23 cellular contexts compared by ENCODE assay signal in genomic region chr13:44765076-44765475, GRCh38.
DNase-seq lines count a peak whose midpoint lies in the region; ATAC-seq and TF ChIP-seq lines count a peak whose summit lies in the region.
"Had no signal": no experiment of that assay in that cellular context is flagged by ENCODE, and none has a peak within 500 bp of the region (broad histone marks: within the 10 kb centered on the region; RNA-seq: fewer than 3 reads in every experiment).

No MANE protein-coding gene starts in this region.

- no peak overlapping the region for H4K12ac ChIP-seq in trophoblast cell (ENCODE audit: low read depth, low read length)

- no peak overlapping the region for H2AK5ac ChIP-seq in trophoblast cell (ENCODE audit: low read length)

- CTCF ChIA-PET in Caco-2 (lab: Charles Lee), result interaction anchor here (1.1 kb wide), 1 partner anchor 50 kb away, joined by 3 read pairs; no protein-coding TSS in a partner anchor

- intact Hi-C loops in Caco-2 (cut with micrococcal nuclease; ENCODE audit: unreplicated experiment), result loop anchor here (1.0 to 5.0 kb wide), 3 partner anchors 9 to 87 kb away; no protein-coding TSS in a partner anchor
- intact Hi-C loops in left colon (cut with DNase I, micrococcal nuclease), result no loop called here

- H3K23ac ChIP-seq in trophoblast cell (ENCODE audit: low read length), result no peak overlapping the region

- TF ChIP-seq POLR2A in Peyer's patch (IDR thresholded peaks at IDR 0.05), result peak in 1 of 2 donors; percentile 8

- no peak overlapping the region for H3K4me2 ChIP-seq in trophoblast cell (ENCODE audit: low read length)

- H2BK12ac ChIP-seq in trophoblast cell (ENCODE audit: low read length), result no peak overlapping the region

- TF ChIP-seq CTCF in Caco-2 (IDR thresholded peaks at IDR 0.05; ENCODE audit: insufficient read depth in 1 of 2, low read depth in 1 of 2, low read length in 1 of 2, severe bottlenecking in 1 of 2, unreplicated experiment in 1 of 2) (no peak), Peyer's patch (IDR thresholded peaks at IDR 0.05) (peak in 1 of 6 experiments; percentile 22)

- H3K36me3 ChIP-seq in Caco-2 (ENCODE audit: control insufficient read depth, insufficient read depth, low read length) (no peaks in the 10 kb centered on the region), Peyer's patch (no peaks in the 10 kb centered on the region), trophoblast cell (ENCODE audit: control insufficient read depth in 1 of 2, insufficient read depth in 2 of 2, low read length in 2 of 2) (no peaks in the 10 kb centered on the region)
- H3K36me3 ChIP-seq: tibial artery had no signal

- H4K8ac ChIP-seq in trophoblast cell (ENCODE audit: low read depth, low read length), result no peak overlapping the region

- H3K27me3 Mint-ChIP-seq in Caco-2 (ENCODE audit: insufficient read depth, unreplicated experiment), result no peaks in the 10 kb centered on the region
- H3K27me3 Mint-ChIP-seq: activated CD4-positive, alpha-beta T cell treated with anti-CD3 and anti-CD28 coated beads for 36 hours had no signal

- H3K4ac ChIP-seq in trophoblast cell (ENCODE audit: low read depth, low read length), result no peak overlapping the region

- H4K91ac ChIP-seq in trophoblast cell (ENCODE audit: low read depth, low read length), result no peak overlapping the region

- H3K4me3 ChIP-seq in Caco-2 (ENCODE audit: low read depth, low read length) (no peak overlapping the region), Peyer's patch (no peak overlapping the region), trophoblast cell (ENCODE audit: low read depth, low read length) (no peak overlapping the region)
- H3K4me3 ChIP-seq: lung, tibial artery had no signal

- H2BK5ac ChIP-seq in trophoblast cell (ENCODE audit: low read depth, low read length, poor library complexity), result no peak overlapping the region

- H3K36me3 Mint-ChIP-seq in Caco-2 (ENCODE audit: insufficient read depth, unreplicated experiment), result no peaks in the 10 kb centered on the region
- H3K36me3 Mint-ChIP-seq: activated naive CD4-positive, alpha-beta T cell treated with anti-CD3 and anti-CD28 coated beads, Interleukin-2, amount 50 U/mL, for 72 hours; CD4-positive, alpha-beta memory T cell had no signal

- H3K9me3 ChIP-seq in Caco-2 (no peaks in the 10 kb centered on the region), Peyer's patch (no peaks in the 10 kb centered on the region), trophoblast cell (ENCODE audit: insufficient read depth, low read depth, low read length) (no peaks in the 10 kb centered on the region)
- H3K9me3 ChIP-seq: tibial artery had no signal

- ATAC-seq in left colon, result peak; percentile 69
- no peak for ATAC-seq in HG02798 (IDR thresholded peaks at IDR 0.05; ENCODE audit: poor library complexity, unreplicated experiment)
- ATAC-seq: activated CD4-positive, alpha-beta T cell treated with anti-CD3 and anti-CD28 coated beads for 36 hours; activated naive CD4-positive, alpha-beta T cell treated with anti-CD3 and anti-CD28 coated beads, Interleukin-2, amount 50 U/mL, for 72 hours had no signal

- H3K9me3 Mint-ChIP-seq in Caco-2 (ENCODE audit: unreplicated experiment), result no peaks in the 10 kb centered on the region
- H3K9me3 Mint-ChIP-seq: CD4-positive, alpha-beta memory T cell had no signal

- H3K79me1 ChIP-seq in trophoblast cell (ENCODE audit: low read length), result peaks cover 3% of the 10 kb centered on the region

- no peaks in the 10 kb centered on the region for H3K27me3 ChIP-seq in Caco-2 (replicated peaks; ENCODE audit: control insufficient read depth, insufficient read depth, low read length)
- H3K27me3 ChIP-seq in Peyer's patch, result no peaks in the 10 kb centered on the region
- no peaks in the 10 kb centered on the region for H3K27me3 ChIP-seq in trophoblast cell (ENCODE audit: insufficient read depth, low read length)
- H3K27me3 ChIP-seq: tibial artery had no signal

- POLR2A ChIA-PET in Caco-2 (lab: Charles Lee), result interaction anchor here (0.5 to 0.6 kb wide), 2 partner anchors 330 to 573 kb away, joined by 3 to 7 read pairs; no protein-coding TSS in a partner anchor

- DNase-seq in Caco-2 (peak; percentile 52 to 79), Peyer's patch (peak in 1 of 3 donors; percentile 62), left colon (no peak), trophoblast cell (peak; percentile 9 to 49), HK-2 (ENCODE audit: unreplicated experiment) (no peak), KG1 (lab: John Stamatoyannopoulos, UW) (no peak)
- no peak for DNase-seq in activated CD4-positive, CD25-positive, alpha-beta regulatory T cell (lab: John Stamatoyannopoulos, UW)
- DNase-seq: ACHN; activated CD4-positive, alpha-beta T cell treated with anti-CD3 and anti-CD28 coated beads for 36 hours; CD4-positive, alpha-beta memory T cell; islet precursor cell; Kasumi-1; NCI-H1436 treated with DMSO at 0.1 percent for 48 hours; NCI-H446 treated with DMSO at 0.1 percent for 48 hours; NCI-H774; SIG-M5; stimulated activated CD4-positive, alpha-beta T cell treated with anti-CD3 and anti-CD28 coated beads, Interleukin-4, amount 100 ng/mL, for 24 hours; T-helper 9 cell; tibial artery had no signal

- peaks cover 41% of the 10 kb centered on the region for H3K4me1 Mint-ChIP-seq in Caco-2 (ENCODE audit: low read depth, unreplicated experiment)

- H3K79me2 ChIP-seq in trophoblast cell (ENCODE audit: control insufficient read depth, insufficient read depth, low read length, poor library complexity), result no peaks in the 10 kb centered on the region

- H3K18ac ChIP-seq in trophoblast cell (ENCODE audit: low read length), result no peak overlapping the region

- H3K27ac ChIP-seq in Peyer's patch (peak overlapping the region in 3 of 4 donors; percentile 51 to 83 (median 81)), trophoblast cell (ENCODE audit: low read depth, low read length) (no peak overlapping the region)
- H3K27ac ChIP-seq: tibial artery had no signal

- no peak overlapping the region for H2BK120ac ChIP-seq in trophoblast cell (ENCODE audit: insufficient read depth, low read length, poor library complexity)

- peak overlapping the region; percentile 80 for H3K27ac Mint-ChIP-seq in Caco-2 (ENCODE audit: unreplicated experiment)
- H3K27ac Mint-ChIP-seq: activated CD4-positive, alpha-beta T cell treated with anti-CD3 and anti-CD28 coated beads for 36 hours; activated naive CD4-positive, alpha-beta T cell treated with anti-CD3 and anti-CD28 coated beads, Interleukin-2, amount 50 U/mL, for 72 hours; B cell; CD4-positive, alpha-beta memory T cell had no signal

- WGBS in trophoblast cell (ENCODE audit: extremely low coverage, insufficient coverage, insufficient read length), result no CpG with 5 or more reads among the region's 1 CpG

- no TSS peak for BruUV-seq in Caco-2 (replicated peaks; lab: Mats Ljungman, UMichigan)

- H3K14ac ChIP-seq in trophoblast cell (ENCODE audit: low read length), result no peak overlapping the region

- H3K4me1 ChIP-seq in Caco-2 (peaks cover 69% of the 10 kb centered on the region), Peyer's patch (peaks cover 0 to 21% (median 0%) of the 10 kb centered on the region in 4 donors), trophoblast cell (ENCODE audit: control insufficient read depth in 1 of 2, insufficient read depth in 2 of 2, low read length in 2 of 2) (peaks cover 4 to 8% of the 10 kb centered on the region in 2 experiments)

- H3K4me3 Mint-ChIP-seq in Caco-2 (ENCODE audit: unreplicated experiment), result peak overlapping the region; percentile 47
- H3K4me3 Mint-ChIP-seq: activated CD4-positive, alpha-beta T cell treated with anti-CD3 and anti-CD28 coated beads for 36 hours; B cell; CD4-positive, alpha-beta memory T cell had no signal

- no peak overlapping the region for H2AFZ ChIP-seq in trophoblast cell (ENCODE audit: insufficient read depth, low read length, poor library complexity)

- H3K9ac ChIP-seq in trophoblast cell (ENCODE audit: low read length), result no peak overlapping the region

Comparison
In these comparisons a context has a peak if more than half of its experiments do, and no peak if none do; other contexts are left out.
1. DNase-seq: peak in Caco-2 (2 of 2) and trophoblast cell (2 of 2); none in left colon (0 of 2), HK-2 (single experiment), KG1 (single experiment) and activated CD4-positive, CD25-positive, alpha-beta regulatory T cell (0 of 4).